In the genomic region with DNA sequence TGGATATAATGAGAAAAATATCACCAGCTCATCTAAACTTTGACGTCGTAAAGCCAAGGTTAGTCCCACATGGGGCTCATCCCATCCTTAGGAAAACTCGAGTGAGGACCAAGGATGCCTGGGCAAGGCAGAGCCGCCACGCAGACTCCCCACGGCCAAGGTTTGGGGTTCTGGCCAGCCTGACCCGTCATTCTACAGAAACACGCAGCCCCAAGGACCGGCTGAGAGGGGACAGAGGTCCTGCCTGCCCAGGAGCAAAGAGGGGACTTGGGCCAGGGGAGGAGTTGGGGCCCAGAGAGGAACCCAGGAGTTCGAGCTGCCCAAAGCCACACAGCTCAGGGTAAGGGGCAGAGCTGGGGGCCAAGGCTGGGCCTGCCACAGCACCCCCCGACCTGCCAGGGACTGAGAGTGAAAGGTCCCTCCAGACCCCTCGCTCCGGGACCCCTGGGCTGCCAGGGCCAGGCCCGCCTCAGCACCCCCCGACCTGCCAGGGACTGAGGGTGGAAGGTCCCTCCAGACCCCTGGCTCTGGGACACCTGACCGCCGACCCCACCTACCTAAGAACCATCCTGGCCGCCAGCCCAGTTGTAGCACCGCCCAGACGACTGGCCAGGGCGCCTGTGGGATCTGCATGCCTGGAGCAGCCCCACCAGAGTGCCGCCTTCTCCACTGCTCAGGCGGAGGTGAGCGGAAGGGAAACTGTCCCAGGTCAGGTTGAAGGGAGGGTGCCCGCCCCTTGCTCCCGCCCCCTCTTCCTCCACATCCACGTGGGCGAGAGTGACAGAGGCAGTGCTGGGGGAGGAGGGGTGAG, we compare ENCODE assay signal across 8 cellular contexts. TPM values are rescaled to one million over a fixed set of nuclear protein-coding genes. Genes with fewer than 3 reads are reported as not detected.
DNase-seq lines count a peak whose midpoint lies in the region; ATAC-seq and TF ChIP-seq lines count a peak whose summit lies in the region.

A gene (minus strand): TSS at position 689 of the 811 bp plus-strand sequence. CDS start 56 bp downstream, at position 633.

- no peaks in the 10 kb centered on the region; a peak in 1 of 22 replicates for H3K36me3 ChIP-seq in BLaER1 treated with 17β-estradiol and CSF1 and Interleukin-3, amounts not matched to agents 10 nM and 100 nM
- no peaks in the 10 kb centered on the region for H3K36me3 ChIP-seq in endocrine pancreas (ENCODE audit: control insufficient read depth, insufficient read depth, low read length)
- no peaks in the 10 kb centered on the region for H3K36me3 ChIP-seq in prostate gland

- TF ChIP-seq POLR2A in prostate gland (IDR thresholded peaks at IDR 0.05) = no peak

- H3K4me3 Mint-ChIP-seq in activated CD4-positive, alpha-beta T cell treated with anti-CD3 and anti-CD28 coated beads for 36 hours = peak within 1 kb of the TSS; percentile 85
- H3K4me3 Mint-ChIP-seq in type B pancreatic cell = no peak within 1 kb of the TSS

- peaks cover 15% of the 10 kb centered on the region for H3K36me3 Mint-ChIP-seq in activated CD4-positive, alpha-beta T cell treated with anti-CD3 and anti-CD28 coated beads for 36 hours (ENCODE audit: low read depth)
- H3K36me3 Mint-ChIP-seq in type B pancreatic cell = no peaks in the 10 kb centered on the region

- TF ChIP-seq CTCF in prostate gland (IDR thresholded peaks at IDR 0.05) (no peak), type B pancreatic cell (conservative IDR thresholded peaks at IDR 0.05) (no peak)

- H3K4me1 ChIP-seq in BLaER1 treated with 17β-estradiol and CSF1 and Interleukin-3, amounts not matched to agents 10 nM and 100 nM = peaks cover 94 to 100% (median 99%) of the 10 kb centered on the region in 10 experiments
- no peaks in the 10 kb centered on the region for H3K4me1 ChIP-seq in endocrine pancreas (ENCODE audit: control insufficient read depth, insufficient read depth, low read length)
- H3K4me1 ChIP-seq in prostate gland (replicated peaks) = peaks cover 7% of the 10 kb centered on the region

- DNase-seq in activated CD4-positive, alpha-beta T cell treated with anti-CD3 and anti-CD28 coated beads for 36 hours = peak; percentile 87
- no peak for DNase-seq in prostate gland (ENCODE audit: low spot score)
- no peak for DNase-seq in NCI-H446 (lab: John Stamatoyannopoulos, UW)
- DNase-seq in COLO829 (ENCODE audit: low spot score) = no peak
- DNase-seq in type B pancreatic cell (ENCODE audit: extremely low spot score, unreplicated experiment) = no peak

- POLR2A ChIA-PET in activated CD4-positive, alpha-beta T cell treated with anti-CD3 and anti-CD28 coated beads for 36 hours (lab: Charles Lee) = no interaction called here

- peaks cover 52% of the 10 kb centered on the region for H3K4me1 Mint-ChIP-seq in activated CD4-positive, alpha-beta T cell treated with anti-CD3 and anti-CD28 coated beads for 36 hours
- H3K4me1 Mint-ChIP-seq in type B pancreatic cell (ENCODE audit: unreplicated experiment) = peaks cover 3% of the 10 kb centered on the region

- ATAC-seq in GM21786 (IDR thresholded peaks at IDR 0.05; ENCODE audit: unreplicated experiment) = peak; percentile 47
- ATAC-seq in activated CD4-positive, alpha-beta T cell treated with anti-CD3 and anti-CD28 coated beads for 36 hours = peak; percentile 47

- intact Hi-C loops in activated CD4-positive, alpha-beta T cell treated with anti-CD3 and anti-CD28 coated beads for 36 hours (cut with DNase I, micrococcal nuclease) = loop anchor here (1.0 to 5.0 kb wide), 6 partner anchors 10 to 124 kb away; a partner anchor contains a TSS
- intact Hi-C loops in prostate gland (cut with DNase I) = no loop called here

- H3K9me3 ChIP-seq in BLaER1 treated with 17β-estradiol and CSF1 and Interleukin-3, amounts not matched to agents 10 nM and 100 nM (replicated peaks in 1 of 11) = no peaks in the 10 kb centered on the region
- H3K9me3 ChIP-seq in endocrine pancreas (ENCODE audit: control insufficient read depth, low read length) (no peaks in the 10 kb centered on the region), prostate gland (no peaks in the 10 kb centered on the region)

- H4K20me1 ChIP-seq in BLaER1 treated with 17β-estradiol and CSF1 and Interleukin-3, amounts not matched to agents 10 nM and 100 nM = peaks cover 0 to 19% (median 0%) of the 10 kb centered on the region in 11 experiments; a peak in 5 of 22 replicates

- H3K4me3 ChIP-seq in BLaER1 treated with 17β-estradiol and CSF1 and Interleukin-3, amounts not matched to agents 10 nM and 100 nM = peak within 1 kb of the TSS; percentile 37 to 64 (median 56)
- H3K4me3 ChIP-seq in endocrine pancreas (ENCODE audit: control insufficient read depth, insufficient read depth, low read length) (no peak within 1 kb of the TSS), prostate gland (no peak within 1 kb of the TSS)

- peak within 1 kb of the TSS; percentile 94 to 100 (median 99) for H3K4me2 ChIP-seq in BLaER1 treated with 17β-estradiol and CSF1 and Interleukin-3, amounts not matched to agents 10 nM and 100 nM

- CTCF ChIA-PET in activated CD4-positive, alpha-beta T cell treated with anti-CD3 and anti-CD28 coated beads for 36 hours (lab: Charles Lee) = no interaction called here

- WGBS in prostate gland = 56% methylated on average over 25 of the region's 28 CpGs

- H3K27ac Mint-ChIP-seq in activated CD4-positive, alpha-beta T cell treated with anti-CD3 and anti-CD28 coated beads for 36 hours = peak within 1 kb of the TSS; percentile 95
- H3K27ac Mint-ChIP-seq in type B pancreatic cell = no peak within 1 kb of the TSS

- H3K27ac ChIP-seq in BLaER1 treated with 17β-estradiol and CSF1 and Interleukin-3, amounts not matched to agents 10 nM and 100 nM = peak within 1 kb of the TSS; percentile 82 to 98 (median 89)
- peak within 1 kb of the TSS; percentile 65 to 67 for H3K27ac ChIP-seq in prostate gland

- H3K9me3 Mint-ChIP-seq in activated CD4-positive, alpha-beta T cell treated with anti-CD3 and anti-CD28 coated beads for 36 hours (ENCODE audit: low read depth) = no peaks in the 10 kb centered on the region
- H3K9me3 Mint-ChIP-seq in type B pancreatic cell = no peaks in the 10 kb centered on the region

- peak within 1 kb of the TSS; percentile 69 to 97 (median 79) for H3K9ac ChIP-seq in BLaER1 treated with 17β-estradiol and CSF1 and Interleukin-3, amounts not matched to agents 10 nM and 100 nM
- H3K9ac ChIP-seq in endocrine pancreas (ENCODE audit: control insufficient read depth, insufficient read depth, low read length) = peak within 1 kb of the TSS; percentile 27

- H3K27me3 ChIP-seq in BLaER1 treated with 17β-estradiol and CSF1 and Interleukin-3, amounts not matched to agents 10 nM and 100 nM = peaks cover 0 to 6% (median 0%) of the 10 kb centered on the region in 11 experiments; a peak in 3 of 22 replicates
- H3K27me3 ChIP-seq in endocrine pancreas (ENCODE audit: control insufficient read depth, insufficient read depth, low read length) = no peaks in the 10 kb centered on the region
- no peaks in the 10 kb centered on the region for H3K27me3 ChIP-seq in prostate gland (replicated peaks; ENCODE audit: insufficient read depth)

- peaks cover 4% of the 10 kb centered on the region for H3K27me3 Mint-ChIP-seq in activated CD4-positive, alpha-beta T cell treated with anti-CD3 and anti-CD28 coated beads for 36 hours
- H3K27me3 Mint-ChIP-seq in type B pancreatic cell = no peaks in the 10 kb centered on the region

RNA-seq across cellular contexts. Expression of the gene that starts here (rescaled TPM):
- total RNA-seq in activated CD4-positive, alpha-beta T cell treated with anti-CD3 and anti-CD28 coated beads for 36 hours = 10 to 100 TPM; 33.2 to 37.2 TPM
- total RNA-seq in prostate gland (under 1 TPM; 0.27 to 0.80 TPM), type B pancreatic cell (ENCODE audit: low replicate concordance) (not detected in 2 replicates)

Comparison
In these comparisons a context has a peak if more than half of its experiments do, and no peak if none do; other contexts are left out.
1. RNA of the gene that starts here (total RNA-seq): 33.2 to 37.2 TPM in activated CD4-positive, alpha-beta T cell treated with anti-CD3 and anti-CD28 coated beads for 36 hours; 0.27 to 0.80 TPM in prostate gland and not detected in type B pancreatic cell; every median in the first group is over 10 times any median in the second.
2. H3K4me3 ChIP-seq: peak in BLaER1 treated with 17β-estradiol and CSF1 and Interleukin-3, amounts not matched to agents 10 nM and 100 nM (10 of 10); none in endocrine pancreas (single experiment) and prostate gland (0 of 2).